8 cellular contexts compared by ENCODE assay signal in the genomic region with DNA sequence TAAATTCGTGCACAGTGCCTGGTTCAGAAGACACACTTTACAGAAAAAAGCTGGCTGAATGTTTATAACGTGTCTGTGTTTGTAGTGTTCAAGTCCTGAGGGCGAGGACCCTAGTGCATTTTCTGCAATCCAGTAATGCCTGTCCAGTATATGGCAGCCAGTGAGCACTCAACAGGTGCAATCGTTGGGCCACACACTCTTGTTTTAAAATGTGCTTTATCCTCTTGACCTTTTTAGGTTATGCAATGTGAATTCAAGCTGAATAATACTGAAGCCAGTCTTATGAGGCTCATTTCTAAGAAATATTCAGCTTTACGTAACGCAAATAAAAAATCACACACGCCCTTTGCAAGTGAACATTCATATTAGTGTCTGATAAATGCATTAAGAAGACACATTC. TPM values are rescaled to one million over a fixed set of nuclear protein-coding genes. Genes with fewer than 3 reads are reported as not detected.
DNase-seq lines count a peak whose midpoint lies in the region; ATAC-seq and TF ChIP-seq lines count a peak whose summit lies in the region.

No MANE protein-coding gene starts in this region.

- H3K27me3 ChIP-seq in Peyer's patch = no peaks in the 10 kb centered on the region
- no peaks in the 10 kb centered on the region for H3K27me3 ChIP-seq in prostate gland (replicated peaks; ENCODE audit: insufficient read depth)

- H3K27ac ChIP-seq in Peyer's patch = peak overlapping the region in 3 of 4 donors; percentile 81 to 91 (median 88)
- H3K27ac ChIP-seq in prostate gland = peak overlapping the region; percentile 92 to 95

- H3K4me3 ChIP-seq in GM08714 (ENCODE audit: low read length) (peak overlapping the region; percentile 83), Peyer's patch (peak overlapping the region; percentile 84 to 98 (median 95)), prostate gland (peak overlapping the region in 1 of 2 donors; percentile 69)

- no peak for TF ChIP-seq CTCF in Peyer's patch (IDR thresholded peaks at IDR 0.05)
- TF ChIP-seq CTCF in prostate gland (IDR thresholded peaks at IDR 0.05) = no peak

- H3K9me3 ChIP-seq in Peyer's patch (no peaks in the 10 kb centered on the region), prostate gland (no peaks in the 10 kb centered on the region)

- H3K4me1 ChIP-seq in Peyer's patch (peaks cover 0 to 9% (median 2%) of the 10 kb centered on the region in 4 donors), prostate gland (replicated peaks) (no peaks in the 10 kb centered on the region)

- DNase-seq in Peyer's patch (no peak), erythroblast (lab: John Stamatoyannopoulos, UW) (peak; percentile 70 to 83), prostate gland (ENCODE audit: low spot score) (no peak), cerebellum (ENCODE audit: low spot score) (no peak), NCI-H2196 treated with DMSO at 0.1 percent for 48 hours (lab: John Stamatoyannopoulos, UW; ENCODE audit: unreplicated experiment) (no peak)
- no peak for DNase-seq in stimulated activated CD4-positive, alpha-beta T cell treated with anti-CD3 and anti-CD28 coated beads, Interleukin-2, amount 100 ng/mL, for 48 hours

- no peaks in the 10 kb centered on the region for H3K36me3 ChIP-seq in Peyer's patch
- no peaks in the 10 kb centered on the region for H3K36me3 ChIP-seq in prostate gland

- no peak for ATAC-seq in HG03039 (IDR thresholded peaks at IDR 0.05; ENCODE audit: unreplicated experiment)

- WGBS in prostate gland = 39% methylated on average over 7 of the region's 7 CpGs

- intact Hi-C loops in prostate gland (cut with DNase I) = no loop called here

- TF ChIP-seq POLR2A in Peyer's patch (IDR thresholded peaks at IDR 0.05) = no peak
- no peak for TF ChIP-seq POLR2A in erythroblast (IDR thresholded peaks at IDR 0.05; ENCODE audit: low read length)
- TF ChIP-seq POLR2A in prostate gland (IDR thresholded peaks at IDR 0.05) = no peak

RNA-seq across cellular contexts. Expression of a gene that starts 0.8 kb away (rescaled TPM):
- total RNA-seq in Peyer's patch (10 to 100 TPM in 3 of 4 donors, 1 to 10 TPM in 1; 2.3 to 18.2 (median 13.8) TPM), prostate gland (10 to 100 TPM; 22.6 to 26.9 TPM), cerebellum (137 TPM)

Comparison
In these comparisons a context has a peak if more than half of its experiments do, and no peak if none do; other contexts are left out.
1. DNase-seq: peak in erythroblast (2 of 2); none in Peyer's patch (0 of 3), prostate gland (single experiment), cerebellum (single experiment), stimulated activated CD4-positive, alpha-beta T cell treated with anti-CD3 and anti-CD28 coated beads, Interleukin-2, amount 100 ng/mL, for 48 hours (0 of 2) and NCI-H2196 treated with DMSO at 0.1 percent for 48 hours (single experiment).